In the genomic region with DNA sequence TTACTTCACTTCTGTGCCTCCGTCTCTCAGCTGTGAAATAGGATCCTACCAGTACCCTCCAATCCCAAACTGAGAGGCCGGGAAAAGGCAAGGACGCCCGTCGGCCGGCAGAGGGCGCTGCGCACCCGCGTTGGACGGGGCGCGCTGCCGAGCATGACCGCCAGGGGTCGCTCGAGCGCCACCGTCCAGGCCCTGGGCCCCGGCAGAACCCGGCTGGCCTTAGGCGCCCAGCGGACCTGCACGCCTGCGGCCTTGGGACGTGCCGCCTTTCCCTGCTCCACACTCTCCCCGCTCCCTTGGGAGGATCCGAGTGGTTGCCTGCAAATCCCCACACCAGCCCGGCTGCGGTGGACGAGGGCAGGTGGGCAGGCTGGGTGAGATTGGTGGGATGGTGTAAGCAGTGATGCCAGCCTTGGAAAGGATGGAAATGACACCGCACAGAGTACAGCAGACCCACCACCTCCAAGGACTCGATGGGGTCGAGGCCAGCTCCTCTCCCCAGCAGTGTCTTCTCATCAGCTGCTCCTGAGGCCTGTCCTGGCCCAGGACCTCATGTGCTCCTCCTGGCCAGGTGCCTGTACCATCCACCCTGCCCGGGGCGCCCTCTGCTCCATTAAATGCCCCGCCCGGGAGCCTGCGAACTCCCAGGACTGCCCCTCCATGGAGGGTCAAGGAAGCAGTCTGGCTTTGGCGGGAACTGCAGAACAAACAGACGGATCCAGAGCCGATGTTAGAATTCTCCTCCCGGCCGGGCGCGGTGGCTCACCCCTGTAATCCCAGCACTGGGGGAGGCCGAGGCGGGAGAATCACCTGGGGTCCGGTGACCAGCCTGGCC, we compare ENCODE assay signal across 8 cellular contexts. TPM values are rescaled to one million over a fixed set of nuclear protein-coding genes. Genes with fewer than 3 reads are reported as not detected.
DNase-seq lines count a peak whose midpoint lies in the region; ATAC-seq, FAIRE-seq and TF ChIP-seq lines count a peak whose summit lies in the region.

No MANE protein-coding gene starts in this region.

- FAIRE-seq in RCC 7860 (lab: Jason Lieb, UNC): no peak

- DNase-seq in DMS 273 treated with DMSO at 0.1 percent for 48 hours (lab: John Stamatoyannopoulos, UW): peak; percentile 50
- peak; percentile 82 for DNase-seq in HuH-7.5 (ENCODE audit: low spot score)
- peak; percentile 49 for DNase-seq in RCC 7860 (ENCODE audit: low spot score)
- peak; percentile 62 for DNase-seq in activated effector memory CD4-positive, alpha-beta T cell treated with Interleukin-2 at 50 U/mL for 16 hours
- DNase-seq in fibroblast of the conjunctiva (ENCODE audit: low read depth): peak; percentile 22
- peak; percentile 54 to 58 for DNase-seq in thyroid gland

- H3K36me3 ChIP-seq in neutrophil (no peaks in the 10 kb centered on the region), thyroid gland (no peaks in the 10 kb centered on the region)

- peak overlapping the region; percentile 43 for H3K27ac ChIP-seq in neutrophil
- no peak overlapping the region for H3K27ac ChIP-seq in thyroid gland

- H3K27me3 ChIP-seq in neutrophil: peaks cover 7% of the 10 kb centered on the region
- H3K27me3 ChIP-seq in thyroid gland: no peaks in the 10 kb centered on the region

- peaks cover 8 to 13% of the 10 kb centered on the region in 2 experiments for H3K4me1 ChIP-seq in neutrophil (ENCODE audit: control insufficient read depth in 1 of 2, insufficient read depth in 1 of 2, low read depth in 1 of 2, low read length in 1 of 2)
- H3K4me1 ChIP-seq in thyroid gland: peaks cover 0 to 3% of the 10 kb centered on the region in 2 donors

- no peak for TF ChIP-seq POLR2A in thyroid gland (IDR thresholded peaks at IDR 0.05)

- intact Hi-C loops in thyroid gland (cut with DNase I): loop anchor here (2.0 to 10.0 kb wide), 4 partner anchors 297 to 500 kb away; no protein-coding TSS in a partner anchor

- peak; percentile 68 for ATAC-seq in GM21528 (IDR thresholded peaks at IDR 0.05; ENCODE audit: low FRiP score, unreplicated experiment)

- peak; percentile 100 for TF ChIP-seq CTCF in neutrophil (IDR thresholded peaks at IDR 0.05)
- TF ChIP-seq CTCF in thyroid gland (IDR thresholded peaks at IDR 0.05): peak; percentile 99 to 100 (median 100)

- no peaks in the 10 kb centered on the region for H3K9me3 ChIP-seq in neutrophil
- no peaks in the 10 kb centered on the region for H3K9me3 ChIP-seq in thyroid gland

- WGBS in thyroid gland, 2 donors: 36 to 46% methylated on average over 32 to 34 of the region's 50 CpGs

- H3K4me3 ChIP-seq in neutrophil (ENCODE audit: low read depth in 1 of 2, low read length in 1 of 2): no peak overlapping the region
- H3K4me3 ChIP-seq in thyroid gland (replicated peaks in 1 of 3): no peak overlapping the region

RNA-seq across cellular contexts. Expression of a gene that starts 47.4 kb away (rescaled TPM):
- total RNA-seq in thyroid gland: 10 to 100 TPM; 33.1 to 46.7 (median 36.8) TPM

Comparison
In these comparisons a context has a peak if more than half of its experiments do, and no peak if none do; other contexts are left out.
1. DNase-seq: peak in every context shown above with its lines; median percentile 82 in HuH-7.5; 62 in activated effector memory CD4-positive, alpha-beta T cell treated with Interleukin-2 at 50 U/mL for 16 hours; 56 in thyroid gland; 50 in DMS 273 treated with DMSO at 0.1 percent for 48 hours; 49 in RCC 7860; 22 in fibroblast of the conjunctiva.